In the genomic region with DNA sequence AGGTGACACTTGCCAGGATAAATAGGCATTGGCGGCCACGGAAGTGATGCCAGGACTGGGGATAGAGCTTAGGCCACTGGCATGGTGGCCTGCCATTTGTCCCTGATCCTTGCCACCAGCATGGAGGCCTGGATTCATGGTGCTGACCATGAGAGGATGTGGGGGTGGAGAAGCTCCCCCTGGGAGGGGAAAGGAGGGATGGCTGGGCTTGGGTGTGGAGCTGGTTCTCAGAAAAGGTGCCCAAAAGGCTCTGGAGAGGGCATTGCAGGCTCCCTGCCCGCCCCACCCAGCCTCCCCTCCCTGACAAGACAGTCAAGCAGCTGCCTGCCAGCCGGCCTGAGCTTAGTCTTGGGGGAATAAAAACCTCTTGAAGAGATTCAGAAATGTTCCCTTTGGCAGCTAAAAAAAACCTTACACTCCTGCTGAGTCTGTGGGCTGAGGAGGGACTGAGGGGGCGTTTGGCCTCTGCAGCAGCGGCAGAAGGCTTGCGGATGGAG, we compare ENCODE assay signal across 10 cellular contexts.
DNase-seq lines count a peak whose midpoint lies in the region; ATAC-seq and TF ChIP-seq lines count a peak whose summit lies in the region.
"Had no signal": no experiment of that assay in that cellular context is flagged by ENCODE, and none has a peak within 500 bp of the region (broad histone marks: within the 10 kb centered on the region; RNA-seq: fewer than 3 reads in every experiment).

No MANE protein-coding gene starts in this region.

- no peaks in the 10 kb centered on the region for H3K36me3 ChIP-seq in tibial artery

- H3K27me3 ChIP-seq in tibial artery = no peaks in the 10 kb centered on the region
- H3K27me3 ChIP-seq in foreskin keratinocyte = no peaks in the 10 kb centered on the region

- H3K27ac ChIP-seq in tibial artery (peak overlapping the region; percentile 86 to 87), foreskin keratinocyte (no peak overlapping the region)

- H3K36me3 Mint-ChIP-seq in dendritic cell treated with granulocyte-macrophage colony-stimulating factor and Interleukin-4, amounts not matched to agents 40 ng/mL and 50 ng/mL, for 4 days (ENCODE audit: low read depth) = no peaks in the 10 kb centered on the region
- H3K36me3 Mint-ChIP-seq in nephron progenitor cell (ENCODE audit: low read depth) = no peaks in the 10 kb centered on the region
- H3K36me3 Mint-ChIP-seq: activated naive CD8-positive, alpha-beta T cell treated with anti-CD3 and anti-CD28 coated beads, Interleukin-2, amount 10 ng/mL, durations not matched to agents 7 days and 5 days had no signal

- no peak overlapping the region for H3K4me3 ChIP-seq in tibial artery

- intact Hi-C loops in dendritic cell treated with granulocyte-macrophage colony-stimulating factor and Interleukin-4, amounts not matched to agents 40 ng/mL and 50 ng/mL, for 4 days (cut with micrococcal nuclease) = loop anchor here (5.0 kb wide), 1 partner anchor 36 kb away; no protein-coding TSS in a partner anchor
- intact Hi-C loops in tibial artery (cut with DNase I; ENCODE audit: low total_unique reads) = loop anchor here (10.0 kb wide), 1 partner anchor 256 kb away; no protein-coding TSS in a partner anchor

- H3K4me3 Mint-ChIP-seq in dendritic cell treated with granulocyte-macrophage colony-stimulating factor and Interleukin-4, amounts not matched to agents 40 ng/mL and 50 ng/mL, for 4 days = no peak overlapping the region
- H3K4me3 Mint-ChIP-seq in nephron progenitor cell = no peak overlapping the region
- H3K4me3 Mint-ChIP-seq: activated naive CD8-positive, alpha-beta T cell treated with anti-CD3 and anti-CD28 coated beads, Interleukin-2, amount 10 ng/mL, durations not matched to agents 7 days and 5 days; T-helper 17 cell had no signal

- DNase-seq in NCI-H446 (lab: John Stamatoyannopoulos, UW) (peak; percentile 85 to 90), nephron progenitor cell (no peak), tibial artery (peak in 1 of 2 donors; percentile 80), foreskin keratinocyte (no peak)
- DNase-seq: activated naive CD8-positive, alpha-beta T cell treated with anti-CD3 and anti-CD28 coated beads, Interleukin-2, amount 10 ng/mL, durations not matched to agents 7 days and 5 days; NCI-H1092 treated with DMSO at 0.1 percent for 48 hours; T-helper 17 cell had no signal

- no peaks in the 10 kb centered on the region for H3K9me3 ChIP-seq in tibial artery

- TF ChIP-seq CTCF in nephron progenitor cell (IDR thresholded peaks at IDR 0.05) = no peak
- TF ChIP-seq CTCF in tibial artery (IDR thresholded peaks at IDR 0.05) = no peak
- no peak for TF ChIP-seq CTCF in foreskin keratinocyte (conservative IDR thresholded peaks at IDR 0.05)

- ATAC-seq in foreskin keratinocyte (no peak), HG02763 (IDR thresholded peaks at IDR 0.05; ENCODE audit: unreplicated experiment) (no peak), HG03108 (IDR thresholded peaks at IDR 0.05; ENCODE audit: unreplicated experiment) (no peak)
- ATAC-seq: T-helper 17 cell had no signal

- H3K9me3 Mint-ChIP-seq in dendritic cell treated with granulocyte-macrophage colony-stimulating factor and Interleukin-4, amounts not matched to agents 40 ng/mL and 50 ng/mL, for 4 days = no peaks in the 10 kb centered on the region
- no peaks in the 10 kb centered on the region for H3K9me3 Mint-ChIP-seq in nephron progenitor cell
- H3K9me3 Mint-ChIP-seq: activated naive CD8-positive, alpha-beta T cell treated with anti-CD3 and anti-CD28 coated beads, Interleukin-2, amount 10 ng/mL, durations not matched to agents 7 days and 5 days had no signal

- peaks cover 62% of the 10 kb centered on the region for H3K4me1 Mint-ChIP-seq in dendritic cell treated with granulocyte-macrophage colony-stimulating factor and Interleukin-4, amounts not matched to agents 40 ng/mL and 50 ng/mL, for 4 days (ENCODE audit: low read depth)
- peaks cover 46% of the 10 kb centered on the region for H3K4me1 Mint-ChIP-seq in nephron progenitor cell

- peak overlapping the region; percentile 91 for H3K27ac Mint-ChIP-seq in dendritic cell treated with granulocyte-macrophage colony-stimulating factor and Interleukin-4, amounts not matched to agents 40 ng/mL and 50 ng/mL, for 4 days
- peak overlapping the region; percentile 75 for H3K27ac Mint-ChIP-seq in nephron progenitor cell
- H3K27ac Mint-ChIP-seq: activated naive CD8-positive, alpha-beta T cell treated with anti-CD3 and anti-CD28 coated beads, Interleukin-2, amount 10 ng/mL, durations not matched to agents 7 days and 5 days; T-helper 17 cell had no signal

- H3K27me3 Mint-ChIP-seq in dendritic cell treated with granulocyte-macrophage colony-stimulating factor and Interleukin-4, amounts not matched to agents 40 ng/mL and 50 ng/mL, for 4 days = peaks cover 2% of the 10 kb centered on the region
- H3K27me3 Mint-ChIP-seq in nephron progenitor cell (ENCODE audit: low read depth, poor library complexity) = peaks cover 13% of the 10 kb centered on the region
- H3K27me3 Mint-ChIP-seq: T-helper 17 cell had no signal

- H3K4me1 ChIP-seq in tibial artery = peaks cover 0 to 71% (median 64%) of the 10 kb centered on the region in 4 donors
- peaks cover 21% of the 10 kb centered on the region for H3K4me1 ChIP-seq in foreskin keratinocyte

Comparison
In these comparisons a context has a peak if more than half of its experiments do, and no peak if none do; other contexts are left out.
1. DNase-seq: peak in NCI-H446 (2 of 2); none in nephron progenitor cell (single experiment) and foreskin keratinocyte (0 of 2).